Comparison of ENCODE assay signal across 19 cellular contexts in the genomic region with DNA sequence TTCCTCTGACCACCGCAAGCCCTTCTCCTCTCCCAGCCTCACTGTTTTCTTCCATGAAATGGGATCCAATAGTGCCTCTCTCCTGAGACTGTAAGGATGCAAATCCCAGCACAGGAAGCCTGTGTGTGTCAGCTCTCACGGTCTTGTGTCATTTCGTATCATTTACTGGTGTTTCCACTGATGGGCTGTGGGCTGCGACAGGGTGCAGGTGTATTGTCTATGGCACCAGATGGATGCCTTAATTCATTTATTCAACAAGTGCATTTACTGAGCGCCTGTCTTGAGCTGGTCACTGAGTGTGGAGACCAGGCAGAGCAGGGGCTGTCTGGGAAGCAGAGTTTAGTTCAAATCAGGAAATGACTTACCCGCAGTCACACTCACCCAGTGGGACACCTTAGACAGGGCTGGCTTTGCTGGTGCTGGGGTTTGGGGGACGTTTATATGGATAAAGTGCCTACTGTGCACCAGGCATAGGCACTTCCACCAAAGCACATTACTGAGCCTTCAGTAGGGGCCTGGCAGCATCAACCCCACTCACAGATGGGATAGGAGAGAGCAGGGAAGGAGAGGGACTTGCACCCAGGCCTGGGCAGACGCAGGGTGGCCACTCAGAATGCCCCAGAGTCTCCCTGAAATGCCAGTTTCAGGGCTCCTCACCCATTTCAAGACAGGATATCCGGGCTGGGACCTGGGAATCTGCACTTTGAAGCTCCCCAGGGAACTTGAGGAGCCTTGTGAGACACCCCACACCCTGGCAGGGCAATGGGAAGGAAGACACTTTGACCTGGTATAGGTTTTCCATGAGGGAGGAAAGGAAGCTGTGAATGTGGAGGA.
"Had no signal": no experiment of that assay in that cellular context is flagged by ENCODE, and none has a peak within 500 bp of the region (broad histone marks: within the 10 kb centered on the region; RNA-seq: fewer than 3 reads in every experiment).

No MANE protein-coding gene starts in this region.

- H3K27me3 Mint-ChIP-seq: activated CD8-positive, alpha-beta T cell treated with anti-CD3 and anti-CD28 coated beads for 36 hours had no signal

- DNase-seq: activated CD4-positive, alpha-beta T cell treated with anti-CD3 and anti-CD28 coated beads for 48 hours; activated CD8-positive, alpha-beta T cell treated with anti-CD3 and anti-CD28 coated beads for 36 hours; activated T-cell treated with anti-CD3 and anti-CD28 coated beads, Interleukin-2, amount 50 U/mL, for 1 hour; brain microvascular endothelial cell; dorsolateral prefrontal cortex; heart left ventricle; left colon; lower lobe of right lung; naive thymus-derived CD4-positive, alpha-beta T cell; sigmoid colon; stimulated activated CD4-positive, alpha-beta T cell treated with anti-CD3 and anti-CD28 coated beads, Interleukin-15, amount 100 ng/mL, for 24 hours; stimulated activated naive CD4-positive, alpha-beta T cell; upper lobe of right lung had no signal

- H3K4me1 Mint-ChIP-seq: central memory CD8-positive, alpha-beta T cell had no signal

- ATAC-seq: activated CD8-positive, alpha-beta T cell treated with anti-CD3 and anti-CD28 coated beads for 36 hours; activated naive CD4-positive, alpha-beta T cell treated with anti-CD3 and anti-CD28 coated beads, Interleukin-2, amount 50 U/mL, for 72 hours; heart left ventricle; left colon; lower lobe of right lung; naive thymus-derived CD4-positive, alpha-beta T cell; upper lobe of right lung had no signal

- H3K4me2 ChIP-seq: smooth muscle cell had no signal

- H3K36me3 Mint-ChIP-seq: activated naive CD4-positive, alpha-beta T cell treated with anti-CD3 and anti-CD28 coated beads, Interleukin-2, amount 50 U/mL, for 72 hours; naive thymus-derived CD4-positive, alpha-beta T cell had no signal

- H3K9me3 ChIP-seq: heart left ventricle, lower lobe of right lung, sigmoid colon, thoracic aorta, upper lobe of right lung had no signal

- H3K4me3 Mint-ChIP-seq: activated CD8-positive, alpha-beta T cell treated with anti-CD3 and anti-CD28 coated beads for 36 hours; central memory CD8-positive, alpha-beta T cell; naive thymus-derived CD4-positive, alpha-beta T cell had no signal

- H3K27ac ChIP-seq: brain microvascular endothelial cell, dorsolateral prefrontal cortex, epithelial cell of prostate, heart left ventricle, lower lobe of right lung, sigmoid colon, thoracic aorta, upper lobe of right lung had no signal

- H3K4me1 ChIP-seq: heart left ventricle, lower lobe of right lung, sigmoid colon, upper lobe of right lung had no signal

- FAIRE-seq: colon had no signal

- H3K9me3 Mint-ChIP-seq: activated CD8-positive, alpha-beta T cell treated with anti-CD3 and anti-CD28 coated beads for 36 hours; activated naive CD4-positive, alpha-beta T cell treated with anti-CD3 and anti-CD28 coated beads, Interleukin-2, amount 50 U/mL, for 72 hours; central memory CD8-positive, alpha-beta T cell; naive thymus-derived CD4-positive, alpha-beta T cell had no signal

- H3K4me3 ChIP-seq: dorsolateral prefrontal cortex, heart left ventricle, lower lobe of right lung, sigmoid colon, smooth muscle cell, thoracic aorta, upper lobe of right lung had no signal

- H3K27ac Mint-ChIP-seq: activated CD8-positive, alpha-beta T cell treated with anti-CD3 and anti-CD28 coated beads for 36 hours; naive thymus-derived CD4-positive, alpha-beta T cell had no signal

- H3K36me3 ChIP-seq: brain microvascular endothelial cell, heart left ventricle, lower lobe of right lung, sigmoid colon, thoracic aorta, upper lobe of right lung had no signal

- H3K27me3 ChIP-seq: brain microvascular endothelial cell had no signal
